In genomic region chr9:30970186-30970585, GRCh38 we compare ENCODE assay signal across 22 cellular contexts.
"Had no signal": no experiment of that assay in that cellular context is flagged by ENCODE, and none has a peak within 500 bp of the region (broad histone marks: within the 10 kb centered on the region; RNA-seq: fewer than 3 reads in every experiment).

No MANE protein-coding gene starts in this region.

- H3K9ac ChIP-seq: KMS-11, SK-N-SH had no signal

- H3K9me3 ChIP-seq: SJSA1, SK-N-SH had no signal

- H3K4me1 ChIP-seq: SJSA1 had no signal

- H3K36me3 ChIP-seq: SJSA1 had no signal

- H3K4me2 ChIP-seq: KMS-11, SK-N-SH had no signal

- H3K4me3 ChIP-seq: K562, SJSA1 had no signal

- ATAC-seq: K562, T-cell had no signal

- H3K27me3 ChIP-seq: SJSA1 had no signal

- DNase-seq: Kasumi-1, MV-4-11, NCI-H1048, NCI-H1105, NCI-H1436 treated with DMSO at 0.1 percent for 48 hours, NCI-H1694, NCI-H187 treated with DMSO at 0.1 percent for 48 hours, NCI-H226, NCI-H446, NCI-H510A, NCI-H524 treated with DMSO at 0.1 percent for 48 hours, NCI-H82, Right ventricle myocardium superior, RPMI8226, SIG-M5, SK-N-SH, SW 1271, T-cell had no signal

- FAIRE-seq: K562, RCC 7860 had no signal

- H3K27ac ChIP-seq: KMS-11, SJSA1 had no signal
